Comparison of ENCODE assay signal across 1 cellular context in genomic region chr12:2779281-2779680, GRCh38.
TF ChIP-seq lines count a peak whose summit lies in the region.

No MANE protein-coding gene starts in this region.

TF ChIP-seq in H1, 55 proteins besides CTCF, POLR2A, EP300 and RAD21:
- TF ChIP-seq TEAD4 (IDR thresholded peaks at IDR 0.05; ENCODE audit: low read depth, low read length) (peak; percentile 26; the same call in 1 of the 2 replicates), KDM4A (IDR thresholded peaks at IDR 0.05; ENCODE audit: low read depth, low read length, severe bottlenecking) (no peak), CEBPB (IDR thresholded peaks at IDR 0.05; ENCODE audit: low read depth, low read length) (peak; percentile 94)
TF ChIP-seq in H1: peak in this region for 2.
